In genomic region chr3:187247398-187247797, GRCh38 we compare ENCODE assay signal across 1 cellular context.
TF ChIP-seq lines count a peak whose summit lies in the region.

No MANE protein-coding gene starts in this region.

TF ChIP-seq in IMR-90, 13 proteins besides CTCF, POLR2A, EP300 and RAD21 (continued from another document):
- TF ChIP-seq SMC3 (IDR thresholded peaks at IDR 0.05; ENCODE audit: low read depth, low read length) (no peak), CHD1 (IDR thresholded peaks at IDR 0.05; ENCODE audit: low read depth, low read length) (no peak), CEBPB (IDR thresholded peaks at IDR 0.05; ENCODE audit: low read depth, low read length) (no peak), MXI1 (IDR thresholded peaks at IDR 0.05; ENCODE audit: borderline replicate concordance, low read depth, low read length) (no peak), ELK1 (IDR thresholded peaks at IDR 0.05; ENCODE audit: borderline replicate concordance, low read depth, low read length) (no peak), RCOR1 (IDR thresholded peaks at IDR 0.05; ENCODE audit: insufficient replicate concordance, low read length) (no peak), RFX5 (IDR thresholded peaks at IDR 0.05; ENCODE audit: low read depth, low read length) (no peak), MAFK (IDR thresholded peaks at IDR 0.05; ENCODE audit: low read depth, low read length) (no peak)
